8 cellular contexts compared by ENCODE assay signal in the genomic region with DNA sequence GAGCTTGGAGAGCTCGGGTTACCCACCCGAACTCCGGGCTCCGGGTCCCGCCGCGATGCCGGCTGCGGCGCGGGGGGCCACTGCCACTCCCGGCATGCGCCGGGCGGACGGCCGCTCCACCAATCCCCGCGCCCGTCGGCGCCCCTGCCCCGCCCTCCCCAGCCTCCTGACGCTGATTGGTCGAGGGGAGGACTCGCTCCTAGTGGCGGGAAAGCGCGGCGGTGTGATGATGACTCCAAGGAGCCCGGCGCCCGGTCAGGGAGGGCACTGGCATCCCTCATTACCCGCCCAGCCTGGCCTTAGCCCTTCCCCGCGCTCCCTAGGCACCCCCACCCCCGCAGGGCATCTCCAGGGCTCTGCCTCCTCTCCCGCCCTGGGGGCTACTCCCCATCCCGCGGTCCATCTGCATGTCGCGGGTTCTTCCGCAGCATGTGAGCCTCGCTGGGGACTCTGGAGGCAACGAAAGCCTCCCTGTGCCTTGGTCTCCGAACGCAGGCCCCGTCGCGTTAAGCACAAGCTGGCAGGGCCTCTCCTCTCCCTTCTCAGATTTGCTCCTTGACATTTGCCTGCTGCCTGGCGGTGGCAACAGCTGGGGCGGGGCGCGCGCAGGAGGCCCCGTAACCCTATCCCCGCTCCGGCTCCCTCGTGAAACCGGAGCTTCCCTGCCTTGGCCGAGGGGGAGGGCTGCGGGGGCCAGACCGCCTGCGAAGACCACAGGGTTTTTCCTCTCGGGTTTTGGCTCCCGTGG. TPM values are rescaled to one million over a fixed set of nuclear protein-coding genes. Genes with fewer than 3 reads are reported as not detected.
DNase-seq lines count a peak whose midpoint lies in the region; ATAC-seq and TF ChIP-seq lines count a peak whose summit lies in the region.

No MANE protein-coding gene starts in this region.

- H3K36me3 ChIP-seq in heart right ventricle (peaks cover 0 to 11% (median 0%) of the 10 kb centered on the region in 9 donors), transverse colon (no peaks in the 10 kb centered on the region)

- H3K27ac ChIP-seq in heart right ventricle (peak overlapping the region in 1 of 10 donors; percentile 65), transverse colon (peak overlapping the region in 3 of 4 donors; percentile 24 to 45 (median 34))

- TF ChIP-seq CTCF in heart right ventricle (IDR thresholded peaks at IDR 0.05), result peak in 4 of 9 donors; percentile 15 to 39 (median 22)
- TF ChIP-seq CTCF in transverse colon (IDR thresholded peaks at IDR 0.05), result peak in 4 of 5 experiments; percentile 28 to 56 (median 38)

- intact Hi-C loops in heart right ventricle (cut with DNase I) (loop anchor here in 6 of 10 donors (1.0 to 10.0 kb wide), 4 partner anchors 16 to 65 kb away; a partner anchor contains a TSS), posterior cingulate gyrus (cut with DNase I) (no loop called here), transverse colon (cut with DNase I; ENCODE audit: low total_unique reads) (loop anchor here (2.0 kb wide), 1 partner anchor 55 kb away; no protein-coding TSS in a partner anchor)

- WGBS in heart right ventricle, 2 donors, result 1% methylated on average over 57 to 66 of the region's 66 CpGs
- 5% methylated on average over 45 of the region's 66 CpGs; no CpG with 5 or more reads in 1 of the 2 donors for WGBS in transverse colon (ENCODE audit: low coverage in 1 of 2), 2 donors

- peaks cover 0 to 23% (median 5%) of the 10 kb centered on the region in 7 donors for H3K27me3 ChIP-seq in heart right ventricle
- H3K27me3 ChIP-seq in transverse colon, result peaks cover 9% of the 10 kb centered on the region

- no peaks in the 10 kb centered on the region for H3K9me3 ChIP-seq in heart right ventricle
- H3K9me3 ChIP-seq in transverse colon, result no peaks in the 10 kb centered on the region

- DNase-seq in NCI-H1417 treated with DMSO at 0.1 percent for 48 hours (lab: John Stamatoyannopoulos, UW), result peak; percentile 62
- DNase-seq in SW 1271 (lab: John Stamatoyannopoulos, UW), result peak; percentile 70 to 92
- peak; percentile 83 for DNase-seq in activated naive CD8-positive, alpha-beta T cell treated with anti-CD3 and anti-CD28 coated beads, Interleukin-2, amount 50 U/mL, for 16 hours (ENCODE audit: low read depth, low spot score)
- DNase-seq in heart right ventricle, result peak; percentile 89
- DNase-seq in posterior cingulate gyrus, result peak; percentile 79 to 97 (median 88)
- DNase-seq in transverse colon, result peak; percentile 90

- H3K4me1 ChIP-seq in heart right ventricle (peaks cover 0 to 16% (median 13%) of the 10 kb centered on the region in 9 donors), transverse colon (peaks cover 5 to 17% (median 13%) of the 10 kb centered on the region in 4 donors)

- in situ Hi-C loops in transverse colon (cut with MboI; ENCODE audit: low pct_ligation_motif_present in 1 of 4, low pct_unique_long_range_greater_than_20kb in 1 of 4, low sequenced_read_pairs in 3 of 4), result no loop called here

- H3K4me3 ChIP-seq in heart right ventricle (peak overlapping the region; percentile 48 to 99 (median 78)), transverse colon (peak overlapping the region; percentile 51 to 69 (median 58))

- TF ChIP-seq POLR2A in GM10847 (IDR thresholded peaks at IDR 0.05; ENCODE audit: extremely low read depth, insufficient read length) (peak; percentile 71), transverse colon (IDR thresholded peaks at IDR 0.05) (no peak)

- peak; percentile 89 for ATAC-seq in HG02642 (IDR thresholded peaks at IDR 0.05; ENCODE audit: poor library complexity, unreplicated experiment)
- peak; percentile 87 to 96 (median 95) for ATAC-seq in heart right ventricle

- TF ChIP-seq EP300 in transverse colon (IDR thresholded peaks at IDR 0.05; ENCODE audit: low read depth), result no peak

RNA-seq across cellular contexts. Expression of a gene that starts 1.7 kb away (rescaled TPM):
- total RNA-seq in heart right ventricle (1 to 10 TPM in 1 of 10 donors, under 1 TPM in 9; 0.13 to 1.0 (median 0.23) TPM), transverse colon (1 to 10 TPM in 3 of 4 donors, not detected in 1; 1.1 to 3.2 (median 1.4) TPM)
- under 1 TPM; 0.13 to 0.44 TPM for polyA plus RNA-seq in heart right ventricle

RNA-seq across cellular contexts. Expression of a gene that starts 16.4 kb away (rescaled TPM):
- 10 to 100 TPM; 30.6 to 54.5 (median 36.6) TPM for total RNA-seq in heart right ventricle
- polyA plus RNA-seq in heart right ventricle, result 10 to 100 TPM; 30.2 to 72.1 TPM
- total RNA-seq in transverse colon, result 100 to 1,000 TPM in 1 of 4 donors, 10 to 100 TPM in 3; 28.5 to 111 (median 60.4) TPM

RNA-seq across cellular contexts. Expression of a gene that starts 33.9 kb away (rescaled TPM):
- total RNA-seq in heart right ventricle, result 100 to 1,000 TPM; 193 to 250 (median 236) TPM
- 100 to 1,000 TPM; 286 to 362 TPM for polyA plus RNA-seq in heart right ventricle
- 100 to 1,000 TPM; 126 to 190 (median 143) TPM for total RNA-seq in transverse colon

RNA-seq across cellular contexts. Expression of a gene that starts 45.0 kb away (rescaled TPM):
- total RNA-seq in heart right ventricle, result 10 to 100 TPM; 11.8 to 20.0 (median 15.5) TPM
- polyA plus RNA-seq in heart right ventricle, result 10 to 100 TPM; 18.7 to 47.6 TPM
- total RNA-seq in transverse colon, result 100 to 1,000 TPM in 2 of 4 donors, 10 to 100 TPM in 2; 57.1 to 182 (median 130) TPM

RNA-seq across cellular contexts. Expression of a gene that starts 51.8 kb away (rescaled TPM):
- under 1 TPM in 1 of 10 donors, not detected in 9; 0.19 TPM for total RNA-seq in heart right ventricle
- polyA plus RNA-seq in heart right ventricle, result under 1 TPM in 1 of 2 donors, not detected in 1; 0.06 TPM
- total RNA-seq in transverse colon, result 1 to 10 TPM in 2 of 4 donors, not detected in 2; 4.5 to 9.8 TPM
